Comparison of ENCODE assay signal across 25 cellular contexts in genomic region chr4:10161840-10162239, GRCh38. TPM values are rescaled to one million over a fixed set of nuclear protein-coding genes. Genes with fewer than 3 reads are reported as not detected.
DNase-seq lines count a peak whose midpoint lies in the region; ATAC-seq, FAIRE-seq and TF ChIP-seq lines count a peak whose summit lies in the region.
"Had no signal": no experiment of that assay in that cellular context is flagged by ENCODE, and none has a peak within 500 bp of the region (broad histone marks: within the 10 kb centered on the region; RNA-seq: fewer than 3 reads in every experiment).

No MANE protein-coding gene starts in this region.

- H3K4me1 ChIP-seq in CD8-positive, alpha-beta T cell (ENCODE audit: insufficient read depth, low read length) = peaks cover 45% of the 10 kb centered on the region
- peaks cover 15% of the 10 kb centered on the region for H3K4me1 ChIP-seq in effector memory CD4-positive, alpha-beta T cell (ENCODE audit: control insufficient read depth, insufficient read depth, low read length, poor library complexity, severe bottlenecking)
- no peaks in the 10 kb centered on the region for H3K4me1 ChIP-seq in OCI-LY7 (ENCODE audit: insufficient read depth, low read length, poor library complexity, severe bottlenecking)
- H3K4me1 ChIP-seq: BE2C, parathyroid adenoma had no signal

- H3K27me3 Mint-ChIP-seq in activated CD4-positive, alpha-beta T cell treated with anti-CD3 and anti-CD28 coated beads for 36 hours = no peaks in the 10 kb centered on the region
- no peaks in the 10 kb centered on the region for H3K27me3 Mint-ChIP-seq in CD8-positive, alpha-beta T cell (ENCODE audit: low read depth)
- H3K27me3 Mint-ChIP-seq in activated CD8-positive, alpha-beta T cell treated with anti-CD3 and anti-CD28 coated beads, Interleukin-2, amount 10 ng/mL, durations not matched to agents 7 days and 5 days (ENCODE audit: low read depth) = no peaks in the 10 kb centered on the region
- H3K27me3 Mint-ChIP-seq: stimulated activated memory B cell treated with anti-CD40 and anti-IgM and Interleukin-4, amounts not matched to agents 10 μg/mL and 1 μg/mL and 100 μg/mL, for 72 hours had no signal

- H4K20me1 ChIP-seq in OCI-LY7 (ENCODE audit: insufficient read depth, low read length) = no peaks in the 10 kb centered on the region

- H3K9me2 ChIP-seq in OCI-LY7 (ENCODE audit: insufficient read depth, low read length) = no peaks in the 10 kb centered on the region

- H3K9me3 ChIP-seq in CD8-positive, alpha-beta T cell (ENCODE audit: low read length) = no peaks in the 10 kb centered on the region
- no peaks in the 10 kb centered on the region for H3K9me3 ChIP-seq in effector memory CD4-positive, alpha-beta T cell (ENCODE audit: control insufficient read depth, low read length)
- no peaks in the 10 kb centered on the region for H3K9me3 ChIP-seq in OCI-LY7 (ENCODE audit: low read length)
- H3K9me3 ChIP-seq: BE2C had no signal

- no peaks in the 10 kb centered on the region for H3K27me3 ChIP-seq in CD8-positive, alpha-beta T cell (ENCODE audit: insufficient read depth, low read length)
- no peaks in the 10 kb centered on the region for H3K27me3 ChIP-seq in effector memory CD4-positive, alpha-beta T cell (replicated peaks; ENCODE audit: control insufficient read depth, insufficient read depth, low read length, poor library complexity, severe bottlenecking)
- H3K27me3 ChIP-seq: BE2C had no signal

- TF ChIP-seq POLR2A in H54 (IDR thresholded peaks at IDR 0.05; ENCODE audit: low read depth, low read length) = no peak

- peak; percentile 25 for DNase-seq in activated CD4-positive, alpha-beta T cell treated with anti-CD3 and anti-CD28 coated beads for 36 hours
- no peak for DNase-seq in activated CD4-positive, alpha-beta T cell treated with anti-CD3 and anti-CD28 coated beads for 4 hours
- DNase-seq in CD8-positive, alpha-beta T cell = peak in 5 of 7 experiments; percentile 9 to 53 (median 16)
- DNase-seq in activated CD8-positive, alpha-beta T cell treated with anti-CD3 and anti-CD28 coated beads, Interleukin-2, amount 10 ng/mL, durations not matched to agents 7 days and 5 days = peak; percentile 81
- DNase-seq in effector memory CD4-positive, alpha-beta T cell = peak in 2 of 3 donors; percentile 8 to 18
- DNase-seq in H54 (ENCODE audit: insufficient read length, low spot score) (no peak), OCI-LY7 (ENCODE audit: low spot score) (no peak)
- DNase-seq: 8988T, BE2C, DMS79 treated with DMSO at 0.1 percent for 48 hours, naive B cell, NCI-H1048, NCI-H2081 treated with DMSO at 0.1 percent for 48 hours, NCI-H524, Right ventricle myocardium superior had no signal

- no peaks in the 10 kb centered on the region for H3K9me3 Mint-ChIP-seq in activated CD4-positive, alpha-beta T cell treated with anti-CD3 and anti-CD28 coated beads for 36 hours (ENCODE audit: low read depth)
- no peaks in the 10 kb centered on the region for H3K9me3 Mint-ChIP-seq in CD8-positive, alpha-beta T cell
- no peaks in the 10 kb centered on the region for H3K9me3 Mint-ChIP-seq in activated CD8-positive, alpha-beta T cell treated with anti-CD3 and anti-CD28 coated beads, Interleukin-2, amount 10 ng/mL, durations not matched to agents 7 days and 5 days (ENCODE audit: insufficient read depth)
- H3K9me3 Mint-ChIP-seq: IgD-negative memory B cell; naive B cell; stimulated activated memory B cell treated with anti-CD40 and anti-IgM and Interleukin-4, amounts not matched to agents 10 μg/mL and 1 μg/mL and 100 μg/mL, for 72 hours; type B pancreatic cell had no signal

- H3K36me3 ChIP-seq in CD8-positive, alpha-beta T cell (ENCODE audit: insufficient read depth, low read length) = no peaks in the 10 kb centered on the region
- no peaks in the 10 kb centered on the region for H3K36me3 ChIP-seq in effector memory CD4-positive, alpha-beta T cell (ENCODE audit: control insufficient read depth, insufficient read depth, low read length)
- no peaks in the 10 kb centered on the region for H3K36me3 ChIP-seq in OCI-LY7 (ENCODE audit: insufficient read depth, low read length)
- H3K36me3 ChIP-seq: BE2C had no signal

- no peak overlapping the region for H3K27ac Mint-ChIP-seq in activated CD4-positive, alpha-beta T cell treated with anti-CD3 and anti-CD28 coated beads for 36 hours
- peak overlapping the region; percentile 81 for H3K27ac Mint-ChIP-seq in CD8-positive, alpha-beta T cell
- peak overlapping the region; percentile 93 for H3K27ac Mint-ChIP-seq in activated CD8-positive, alpha-beta T cell treated with anti-CD3 and anti-CD28 coated beads, Interleukin-2, amount 10 ng/mL, durations not matched to agents 7 days and 5 days
- H3K27ac Mint-ChIP-seq: IgD-negative memory B cell; naive B cell; stimulated activated memory B cell treated with anti-CD40 and anti-IgM and Interleukin-4, amounts not matched to agents 10 μg/mL and 1 μg/mL and 100 μg/mL, for 72 hours; type B pancreatic cell had no signal

- no peak overlapping the region for H3K27ac ChIP-seq in CD8-positive, alpha-beta T cell (ENCODE audit: low read depth, low read length)
- H3K27ac ChIP-seq in effector memory CD4-positive, alpha-beta T cell (ENCODE audit: insufficient read depth, low read length, poor library complexity, severe bottlenecking) = no peak overlapping the region
- H3K27ac ChIP-seq in OCI-LY7 (ENCODE audit: low read depth, low read length, poor library complexity, severe bottlenecking) = no peak overlapping the region
- H3K27ac ChIP-seq: parathyroid adenoma had no signal

- H3K4me3 ChIP-seq in CD8-positive, alpha-beta T cell (ENCODE audit: low read depth, low read length) = no peak overlapping the region
- no peak overlapping the region for H3K4me3 ChIP-seq in effector memory CD4-positive, alpha-beta T cell (ENCODE audit: insufficient read depth, low read depth, low read length, poor library complexity, severe bottlenecking)
- H3K4me3 ChIP-seq in OCI-LY7 (ENCODE audit: low read depth, low read length, poor library complexity, severe bottlenecking) = no peak overlapping the region
- H3K4me3 ChIP-seq: lung had no signal

- no peak overlapping the region for H3K4me2 ChIP-seq in OCI-LY7 (ENCODE audit: low read length)

- intact Hi-C loops in activated CD4-positive, alpha-beta T cell treated with anti-CD3 and anti-CD28 coated beads for 36 hours (cut with DNase I, micrococcal nuclease) = no loop called here
- intact Hi-C loops in CD8-positive, alpha-beta T cell (cut with DNase I, micrococcal nuclease) = loop anchor here (5.0 kb wide), 2 partner anchors 240 to 300 kb away; no protein-coding TSS in a partner anchor
- intact Hi-C loops in OCI-LY7 (cut with micrococcal nuclease; ENCODE audit: unreplicated experiment) = no loop called here

- no peak overlapping the region for H2AFZ ChIP-seq in OCI-LY7 (ENCODE audit: low read length)
- H2AFZ ChIP-seq: parathyroid adenoma had no signal

- peak; percentile 57 for ATAC-seq in activated CD4-positive, alpha-beta T cell treated with anti-CD3 and anti-CD28 coated beads for 36 hours
- ATAC-seq in CD8-positive, alpha-beta T cell = peak; percentile 68
- peak; percentile 85 for ATAC-seq in activated CD8-positive, alpha-beta T cell treated with anti-CD3 and anti-CD28 coated beads, Interleukin-2, amount 10 ng/mL, durations not matched to agents 7 days and 5 days
- ATAC-seq in HG03159 (IDR thresholded peaks at IDR 0.05; ENCODE audit: unreplicated experiment) = no peak
- ATAC-seq: stimulated activated memory B cell treated with anti-CD40 and anti-IgM and Interleukin-4, amounts not matched to agents 10 μg/mL and 1 μg/mL and 100 μg/mL, for 72 hours had no signal

- POLR2A ChIA-PET in activated CD4-positive, alpha-beta T cell treated with anti-CD3 and anti-CD28 coated beads for 36 hours (lab: Charles Lee) = no interaction called here
- POLR2A ChIA-PET in CD8-positive, alpha-beta T cell (lab: Charles Lee) = no interaction called here
- POLR2A ChIA-PET in activated CD8-positive, alpha-beta T cell treated with anti-CD3 and anti-CD28 coated beads, Interleukin-2, amount 10 ng/mL, durations not matched to agents 7 days and 5 days (lab: Charles Lee) = interaction anchor here (0.8 to 2.0 kb wide), 3 partner anchors 44 to 118 kb away, joined by 4 to 10 read pairs (median 5); no protein-coding TSS in a partner anchor
- POLR2A ChIA-PET in OCI-LY7 (lab: Charles Lee) = no interaction called here

- FAIRE-seq in H54 (lab: Jason Lieb, UNC) = no peak
- FAIRE-seq: bronchial epithelial cell, GM18507, H1, small intestine had no signal

- no TSS peak for BruUV-seq in OCI-LY7 (replicated peaks; lab: Mats Ljungman, UMichigan)

- no peaks in the 10 kb centered on the region for H3K36me3 Mint-ChIP-seq in activated CD4-positive, alpha-beta T cell treated with anti-CD3 and anti-CD28 coated beads for 36 hours (ENCODE audit: low read depth)
- H3K36me3 Mint-ChIP-seq in CD8-positive, alpha-beta T cell = no peaks in the 10 kb centered on the region
- H3K36me3 Mint-ChIP-seq in activated CD8-positive, alpha-beta T cell treated with anti-CD3 and anti-CD28 coated beads, Interleukin-2, amount 10 ng/mL, durations not matched to agents 7 days and 5 days (ENCODE audit: low read depth) = no peaks in the 10 kb centered on the region
- H3K36me3 Mint-ChIP-seq: naive B cell; stimulated activated memory B cell treated with anti-CD40 and anti-IgM and Interleukin-4, amounts not matched to agents 10 μg/mL and 1 μg/mL and 100 μg/mL, for 72 hours; type B pancreatic cell had no signal

- CTCF ChIA-PET in activated CD4-positive, alpha-beta T cell treated with anti-CD3 and anti-CD28 coated beads for 36 hours (lab: Charles Lee) = interaction anchor here (0.5 to 1.3 kb wide), 3 partner anchors 45 to 299 kb away, joined by 3 to 6 read pairs (median 3); no protein-coding TSS in a partner anchor
- CTCF ChIA-PET in CD8-positive, alpha-beta T cell (lab: Charles Lee) = interaction anchor here (0.8 to 5.3 kb wide), 6 partner anchors 12 to 389 kb away, joined by 3 to 89 read pairs (median 22); partner anchors contain the start of gene WDR1
- CTCF ChIA-PET in activated CD8-positive, alpha-beta T cell treated with anti-CD3 and anti-CD28 coated beads, Interleukin-2, amount 10 ng/mL, durations not matched to agents 7 days and 5 days (lab: Charles Lee) = interaction anchor here (0.8 to 5.2 kb wide), 15 partner anchors 10 to 390 kb away, joined by 3 to 97 read pairs (median 5); partner anchors contain the start of gene WDR1
- CTCF ChIA-PET in OCI-LY7 (lab: Charles Lee; ENCODE audit: unreplicated experiment) = no interaction called here

- no peaks in the 10 kb centered on the region for H3K79me2 ChIP-seq in OCI-LY7 (ENCODE audit: insufficient read depth, low read depth, low read length)
- H3K79me2 ChIP-seq: parathyroid adenoma had no signal

- H3K4me1 Mint-ChIP-seq in activated CD4-positive, alpha-beta T cell treated with anti-CD3 and anti-CD28 coated beads for 36 hours = peaks cover 21% of the 10 kb centered on the region
- peaks cover 50% of the 10 kb centered on the region for H3K4me1 Mint-ChIP-seq in CD8-positive, alpha-beta T cell (ENCODE audit: low read depth)
- H3K4me1 Mint-ChIP-seq in activated CD8-positive, alpha-beta T cell treated with anti-CD3 and anti-CD28 coated beads, Interleukin-2, amount 10 ng/mL, durations not matched to agents 7 days and 5 days (ENCODE audit: low read depth) = peaks cover 59% of the 10 kb centered on the region

- no peak overlapping the region for H3K4me3 Mint-ChIP-seq in activated CD4-positive, alpha-beta T cell treated with anti-CD3 and anti-CD28 coated beads for 36 hours
- peak overlapping the region; percentile 37 for H3K4me3 Mint-ChIP-seq in CD8-positive, alpha-beta T cell
- H3K4me3 Mint-ChIP-seq in activated CD8-positive, alpha-beta T cell treated with anti-CD3 and anti-CD28 coated beads, Interleukin-2, amount 10 ng/mL, durations not matched to agents 7 days and 5 days = peak overlapping the region; percentile 9
- H3K4me3 Mint-ChIP-seq: IgD-negative memory B cell; naive B cell; stimulated activated memory B cell treated with anti-CD40 and anti-IgM and Interleukin-4, amounts not matched to agents 10 μg/mL and 1 μg/mL and 100 μg/mL, for 72 hours; type B pancreatic cell had no signal

- TF ChIP-seq CTCF in CD8-positive, alpha-beta T cell (IDR thresholded peaks at IDR 0.05) = no peak
- TF ChIP-seq CTCF in OCI-LY7 (conservative IDR thresholded peaks at IDR 0.05; ENCODE audit: low read length) = no peak

RNA-seq across cellular contexts. Expression of gene WDR1, which starts 45.2 kb away (rescaled TPM):
- 100 to 1,000 TPM; 308 to 354 TPM for total RNA-seq in activated CD4-positive, alpha-beta T cell treated with anti-CD3 and anti-CD28 coated beads for 36 hours
- total RNA-seq in CD8-positive, alpha-beta T cell = 100 to 1,000 TPM; 220 to 224 TPM
- 100 to 1,000 TPM; 516 to 550 TPM for total RNA-seq in activated CD8-positive, alpha-beta T cell treated with anti-CD3 and anti-CD28 coated beads, Interleukin-2, amount 10 ng/mL, durations not matched to agents 7 days and 5 days
- total RNA-seq in OCI-LY7 (2014; rRNA removed; shearing (Covaris generic)) = 77.6 and 85.0 TPM in 2 replicates
- 134 and 152 TPM in 2 replicates for total RNA-seq in OCI-LY7 (2022)

Comparison
In these comparisons a context has a peak if more than half of its experiments do, and no peak if none do; other contexts are left out.
1. DNase-seq: peak in activated CD4-positive, alpha-beta T cell treated with anti-CD3 and anti-CD28 coated beads for 36 hours (single experiment), CD8-positive, alpha-beta T cell (5 of 7), activated CD8-positive, alpha-beta T cell treated with anti-CD3 and anti-CD28 coated beads, Interleukin-2, amount 10 ng/mL, durations not matched to agents 7 days and 5 days (single experiment) and effector memory CD4-positive, alpha-beta T cell (2 of 3); none in activated CD4-positive, alpha-beta T cell treated with anti-CD3 and anti-CD28 coated beads for 4 hours (0 of 2), H54 (single experiment) and OCI-LY7 (single experiment).
2. intact Hi-C loops: an anchor here in CD8-positive, alpha-beta T cell (5.0 kb wide); none called in activated CD4-positive, alpha-beta T cell treated with anti-CD3 and anti-CD28 coated beads for 36 hours and OCI-LY7.